Comparison of ENCODE assay signal across 26 cellular contexts in genomic region chr11:79894111-79894510, GRCh38.
"Had no signal": no experiment of that assay in that cellular context is flagged by ENCODE, and none has a peak within 500 bp of the region (broad histone marks: within the 10 kb centered on the region; RNA-seq: fewer than 3 reads in every experiment).

No MANE protein-coding gene starts in this region.

- H3K36me3 Mint-ChIP-seq: natural killer cell; stimulated activated effector memory CD8-positive, alpha-beta T cell treated with anti-CD3 and anti-CD28 coated beads, Interleukin-12 subunit alpha, Interleukin-12 subunit beta, amount 100 ng/mL, for 72 hours; stimulated activated naive B cell treated with anti-CD40 and anti-IgM and Interleukin-4, amounts not matched to agents 10 μg/mL and 1 μg/mL and 100 μg/mL, for 72 hours had no signal

- H3K4me3 Mint-ChIP-seq: naive thymus-derived CD4-positive, alpha-beta T cell; natural killer cell; nephron; stimulated activated effector memory CD8-positive, alpha-beta T cell treated with anti-CD3 and anti-CD28 coated beads, Interleukin-12 subunit alpha, Interleukin-12 subunit beta, amount 100 ng/mL, for 72 hours; stimulated activated naive B cell treated with anti-CD40 and anti-IgM and Interleukin-4, amounts not matched to agents 10 μg/mL and 1 μg/mL and 100 μg/mL, for 72 hours; stimulated activated naive CD8-positive, alpha-beta T cell treated with anti-CD3 and anti-CD28 coated beads, Interleukin-15, Interleukin-2, amounts not matched to agents 100 ng/mL and 50 ng/mL, for 24 hours had no signal

- H3K27me3 Mint-ChIP-seq: naive thymus-derived CD4-positive, alpha-beta T cell; progenitor cell of endocrine pancreas; stimulated activated naive B cell treated with anti-CD40 and anti-IgM and Interleukin-4, amounts not matched to agents 10 μg/mL and 1 μg/mL and 100 μg/mL, for 72 hours; stimulated activated naive CD8-positive, alpha-beta T cell treated with anti-CD3 and anti-CD28 coated beads, Interleukin-15, Interleukin-2, amounts not matched to agents 100 ng/mL and 50 ng/mL, for 24 hours had no signal

- DNase-seq: naive thymus-derived CD4-positive, alpha-beta T cell; natural killer cell; occipital lobe; pancreas; posterior cingulate gyrus; psoas muscle; right cardiac atrium; right lobe of liver; sigmoid colon; stimulated activated CD4-positive, alpha-beta T cell treated with anti-CD3 and anti-CD28 coated beads, Interleukin-15, amount 100 ng/mL, for 24 hours; stimulated activated CD4-positive, alpha-beta T cell treated with anti-CD3 and anti-CD28 coated beads, Interleukin-2, amount 100 ng/mL, for 24 hours; stimulated activated CD4-positive, alpha-beta T cell treated with anti-CD3 and anti-CD28 coated beads, Interleukin-2, amount 100 ng/mL, for 48 hours; stimulated activated CD4-positive, alpha-beta T cell treated with anti-CD3 and anti-CD28 coated beads, Interleukin-4, amount 100 ng/mL, for 24 hours; stimulated activated naive B cell treated with anti-CD40 and anti-IgM and Interleukin-4, amounts not matched to agents 10 μg/mL and 1 μg/mL and 100 μg/mL, for 72 hours; stimulated activated naive CD4-positive, alpha-beta T cell treated with Interleukin-2 at 50 U/mL for 16 hours; stomach; thyroid gland; trophoblast cell; upper lobe of left lung had no signal

- H3K36me3 ChIP-seq: pancreas, right lobe of liver, sigmoid colon, stomach, thoracic aorta, thyroid gland, tibial nerve, upper lobe of left lung, vagina had no signal

- H3K9me3 ChIP-seq: pancreas, psoas muscle, right lobe of liver, sigmoid colon, stomach, thoracic aorta, thyroid gland, tibial nerve, upper lobe of left lung, vagina had no signal

- H3K27ac Mint-ChIP-seq: naive thymus-derived CD4-positive, alpha-beta T cell; natural killer cell; nephron; progenitor cell of endocrine pancreas; stimulated activated effector memory CD8-positive, alpha-beta T cell treated with anti-CD3 and anti-CD28 coated beads, Interleukin-12 subunit alpha, Interleukin-12 subunit beta, amount 100 ng/mL, for 72 hours; stimulated activated naive B cell treated with anti-CD40 and anti-IgM and Interleukin-4, amounts not matched to agents 10 μg/mL and 1 μg/mL and 100 μg/mL, for 72 hours; stimulated activated naive CD8-positive, alpha-beta T cell treated with anti-CD3 and anti-CD28 coated beads, Interleukin-15, Interleukin-2, amounts not matched to agents 100 ng/mL and 50 ng/mL, for 24 hours had no signal

- H3K27ac ChIP-seq: pancreas, psoas muscle, right lobe of liver, sigmoid colon, stomach, thoracic aorta, thyroid gland, tibial nerve, upper lobe of left lung, vagina had no signal

- ATAC-seq: naive thymus-derived CD4-positive, alpha-beta T cell; natural killer cell; pancreas; psoas muscle; right cardiac atrium; right lobe of liver; stimulated activated effector memory CD8-positive, alpha-beta T cell treated with anti-CD3 and anti-CD28 coated beads, Interleukin-12 subunit alpha, Interleukin-12 subunit beta, amount 100 ng/mL, for 72 hours; stimulated activated naive B cell treated with anti-CD40 and anti-IgM and Interleukin-4, amounts not matched to agents 10 μg/mL and 1 μg/mL and 100 μg/mL, for 72 hours had no signal

- H3K4me1 ChIP-seq: psoas muscle, right lobe of liver, stomach, thyroid gland, tibial nerve, upper lobe of left lung, vagina had no signal

- H3K27me3 ChIP-seq: pancreas, right lobe of liver, sigmoid colon, stomach, thyroid gland, tibial nerve, upper lobe of left lung, vagina had no signal

- H3K9me3 Mint-ChIP-seq: nephron; stimulated activated naive B cell treated with anti-CD40 and anti-IgM and Interleukin-4, amounts not matched to agents 10 μg/mL and 1 μg/mL and 100 μg/mL, for 72 hours; stimulated activated naive CD8-positive, alpha-beta T cell treated with anti-CD3 and anti-CD28 coated beads, Interleukin-15, Interleukin-2, amounts not matched to agents 100 ng/mL and 50 ng/mL, for 24 hours had no signal

- H3K4me1 Mint-ChIP-seq: naive thymus-derived CD4-positive, alpha-beta T cell; natural killer cell; stimulated activated effector memory CD8-positive, alpha-beta T cell treated with anti-CD3 and anti-CD28 coated beads, Interleukin-12 subunit alpha, Interleukin-12 subunit beta, amount 100 ng/mL, for 72 hours; stimulated activated naive B cell treated with anti-CD40 and anti-IgM and Interleukin-4, amounts not matched to agents 10 μg/mL and 1 μg/mL and 100 μg/mL, for 72 hours had no signal

- H3K4me3 ChIP-seq: pancreas, psoas muscle, right lobe of liver, sigmoid colon, stomach, thoracic aorta, thyroid gland, tibial nerve, upper lobe of left lung, vagina had no signal
